35 cellular contexts compared by ENCODE assay signal in the genomic region with DNA sequence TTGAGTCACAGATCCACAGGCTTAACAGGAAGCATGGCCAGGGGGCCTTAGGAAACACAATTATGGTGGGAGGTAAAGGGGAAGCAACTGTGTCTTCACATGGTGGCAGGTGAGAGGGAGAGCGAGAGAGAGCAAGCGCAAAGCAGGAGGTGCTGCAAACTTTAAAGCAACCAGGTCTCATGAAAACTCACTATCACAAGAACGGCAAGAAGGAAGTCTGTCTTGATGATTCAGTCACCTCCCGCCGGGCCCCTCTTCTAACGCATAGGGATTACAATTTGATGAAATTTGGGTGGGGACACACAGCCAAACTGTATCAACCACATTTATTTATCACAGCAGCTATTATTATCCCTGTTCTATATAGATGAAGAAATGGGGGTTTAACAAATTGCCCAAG.
"Had no signal": no experiment of that assay in that cellular context is flagged by ENCODE, and none has a peak within 500 bp of the region (broad histone marks: within the 10 kb centered on the region; RNA-seq: fewer than 3 reads in every experiment).

No MANE protein-coding gene starts in this region.

- H3K27ac ChIP-seq: KMS-11 had no signal

- H3K27me3 ChIP-seq: MG63 had no signal

- H3K4me2 ChIP-seq: KMS-11 had no signal

- H3K9ac ChIP-seq: KMS-11 had no signal

- H3K9me3 ChIP-seq: MG63 had no signal

- DNase-seq: Karpas-422, Kasumi-1, KG1, MG63, MM.1S, MV-4-11, NCI-H1048, NCI-H1092, NCI-H1092 treated with DMSO at 0.1 percent for 48 hours, NCI-H1105, NCI-H1105 treated with DMSO at 0.1 percent for 48 hours, NCI-H1417, NCI-H1417 treated with DMSO at 0.1 percent for 48 hours, NCI-H1436, NCI-H1436 treated with DMSO at 0.1 percent for 48 hours, NCI-H146, NCI-H1694, NCI-H1694 treated with DMSO at 0.1 percent for 48 hours, NCI-H187, NCI-H187 treated with DMSO at 0.1 percent for 48 hours, NCI-H1930, NCI-H2029, NCI-H2029 treated with DMSO at 0.1 percent for 48 hours, NCI-H2081, NCI-H2081 treated with DMSO at 0.1 percent for 48 hours, NCI-H2107, NCI-H2171, NCI-H2171 treated with DMSO at 0.1 percent for 48 hours, NCI-H2227 treated with DMSO at 0.1 percent for 48 hours, NCI-H226, NCI-H345, NCI-H446, NCI-H446 treated with DMSO at 0.1 percent for 48 hours, NCI-H510A had no signal

- H3K4me3 ChIP-seq: MG63 had no signal

- H3K36me3 ChIP-seq: MG63 had no signal
